11 cellular contexts compared by ENCODE assay signal in the genomic region with DNA sequence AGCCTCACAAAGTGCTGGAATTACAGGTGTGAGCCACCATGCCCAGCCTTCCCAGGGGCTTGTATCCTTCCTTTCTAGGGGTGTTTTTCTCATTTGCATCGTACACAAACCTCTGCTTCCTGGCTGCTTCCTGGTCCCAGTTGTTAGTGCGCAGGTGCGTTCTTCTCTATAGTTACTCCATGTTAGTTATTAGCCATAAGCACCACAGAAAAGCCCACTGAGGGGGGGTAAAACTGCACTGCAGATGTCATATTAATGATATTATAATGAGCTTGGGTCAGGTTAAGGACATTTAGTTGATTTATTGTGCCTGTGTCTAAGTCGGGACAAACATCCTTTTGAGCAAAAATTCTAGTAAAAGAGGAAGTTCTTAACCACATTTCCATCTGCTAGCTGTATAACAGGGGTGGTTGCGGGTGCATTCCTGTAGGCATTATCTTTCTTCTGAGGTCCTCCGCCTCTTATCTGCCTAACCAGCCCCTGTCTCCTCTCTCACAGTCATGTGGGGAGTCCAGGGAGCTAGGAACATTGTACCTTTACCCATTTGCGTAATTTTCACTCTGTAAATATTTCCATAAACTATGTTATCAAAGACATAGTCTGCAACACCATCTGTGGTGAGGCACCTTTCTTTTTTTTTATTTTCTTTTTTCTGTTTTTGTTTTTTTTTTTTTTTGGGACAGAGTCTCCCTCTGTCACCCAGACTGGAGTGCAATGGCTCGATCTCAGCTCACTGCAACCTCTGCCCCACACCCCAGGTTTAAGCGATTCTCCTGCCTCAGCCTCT. TPM values are rescaled to one million over a fixed set of nuclear protein-coding genes. Genes with fewer than 3 reads are reported as not detected.
DNase-seq lines count a peak whose midpoint lies in the region; ATAC-seq, FAIRE-seq and TF ChIP-seq lines count a peak whose summit lies in the region.
"Had no signal": no experiment of that assay in that cellular context is flagged by ENCODE, and none has a peak within 500 bp of the region (broad histone marks: within the 10 kb centered on the region; RNA-seq: fewer than 3 reads in every experiment).

No MANE protein-coding gene starts in this region.

- H3K27ac ChIP-seq in naive thymus-derived CD4-positive, alpha-beta T cell (ENCODE audit: low read depth, low read length): no peak overlapping the region
- H3K27ac ChIP-seq in pancreas: no peak overlapping the region
- no peak overlapping the region for H3K27ac ChIP-seq in caudate nucleus (ENCODE audit: low read depth, low read length)
- H3K27ac ChIP-seq: lower lobe of right lung, WERI-Rb-1 had no signal

- H3K4me1 ChIP-seq in naive thymus-derived CD4-positive, alpha-beta T cell (ENCODE audit: control insufficient read depth in 2 of 2, insufficient read depth in 2 of 2, low read length in 2 of 2): peaks cover 0 to 16% of the 10 kb centered on the region in 2 donors
- H3K4me1 ChIP-seq in pancreas: no peaks in the 10 kb centered on the region
- H3K4me1 ChIP-seq: lower lobe of right lung had no signal

- H3K4me3 ChIP-seq in naive thymus-derived CD4-positive, alpha-beta T cell (ENCODE audit: low read length): no peak overlapping the region
- H3K4me3 ChIP-seq in pancreas: no peak overlapping the region
- H3K4me3 ChIP-seq: lower lobe of right lung had no signal

- DNase-seq in GM18507 (ENCODE audit: extremely low spot score, insufficient read length, low read depth) (no peak), M059J (ENCODE audit: low read depth) (peak; percentile 9), activated B cell treated with CpG ODN at 0.5 μM for 24 hours (no peak), pancreas (no peak), caudate nucleus (lab: John Stamatoyannopoulos, UW) (no peak)
- peak in 6 of 9 donors; percentile 21 to 50 (median 37) for DNase-seq in naive thymus-derived CD4-positive, alpha-beta T cell
- DNase-seq in activated CD8-positive, alpha-beta memory T cell treated with anti-CD3 and anti-CD28 coated beads for 24 hours: no peak
- DNase-seq: lower lobe of right lung, NCI-H526 treated with DMSO at 0.1 percent for 48 hours, WERI-Rb-1 had no signal

- ATAC-seq in activated B cell treated with CpG ODN at 0.5 μM for 24 hours (ENCODE audit: low read depth) (peak; percentile 84), HG02623 (IDR thresholded peaks at IDR 0.05; ENCODE audit: unreplicated experiment) (no peak), pancreas (no peak)
- ATAC-seq in naive thymus-derived CD4-positive, alpha-beta T cell: peak; percentile 51
- ATAC-seq: lower lobe of right lung had no signal

- H3K4me3 Mint-ChIP-seq in activated B cell treated with CpG ODN at 0.5 μM for 24 hours: peak overlapping the region; percentile 56
- H3K4me3 Mint-ChIP-seq in naive thymus-derived CD4-positive, alpha-beta T cell: peak overlapping the region; percentile 50 to 84 (median 71)

- no peaks in the 10 kb centered on the region for H3K36me3 ChIP-seq in naive thymus-derived CD4-positive, alpha-beta T cell (ENCODE audit: control insufficient read depth in 2 of 3, insufficient read depth in 3 of 3, low read length in 3 of 3)
- H3K36me3 ChIP-seq in pancreas: no peaks in the 10 kb centered on the region
- H3K36me3 ChIP-seq: lower lobe of right lung, WERI-Rb-1 had no signal

- no peaks in the 10 kb centered on the region for H3K36me3 Mint-ChIP-seq in activated B cell treated with CpG ODN at 0.5 μM for 24 hours (ENCODE audit: low read depth)
- H3K36me3 Mint-ChIP-seq in naive thymus-derived CD4-positive, alpha-beta T cell: peaks cover 0 to 23% (median 9%) of the 10 kb centered on the region in 5 donors

- intact Hi-C loops in activated B cell treated with CpG ODN at 0.5 μM for 24 hours (cut with micrococcal nuclease): loop anchor here (1.0 to 2.0 kb wide), 2 partner anchors 33 to 65 kb away; no protein-coding TSS in a partner anchor
- intact Hi-C loops in naive thymus-derived CD4-positive, alpha-beta T cell (cut with micrococcal nuclease): loop anchor here (1.0 to 5.0 kb wide), 3 partner anchors 24 to 35 kb away; a partner anchor contains a TSS
- intact Hi-C loops in pancreas (cut with DNase I): no loop called here

- peaks cover 15% of the 10 kb centered on the region for H3K4me1 Mint-ChIP-seq in activated B cell treated with CpG ODN at 0.5 μM for 24 hours
- peaks cover 8 to 39% (median 27%) of the 10 kb centered on the region in 7 donors for H3K4me1 Mint-ChIP-seq in naive thymus-derived CD4-positive, alpha-beta T cell

- FAIRE-seq in GM18507 (lab: Jason Lieb, UNC) (peak; percentile 72), pancreas (lab: Jason Lieb, UNC) (no peak)

- H3K9me3 Mint-ChIP-seq in activated B cell treated with CpG ODN at 0.5 μM for 24 hours: no peaks in the 10 kb centered on the region
- peaks cover 0 to 26% (median 7%) of the 10 kb centered on the region in 11 donors for H3K9me3 Mint-ChIP-seq in naive thymus-derived CD4-positive, alpha-beta T cell

- H3K27ac Mint-ChIP-seq in activated B cell treated with CpG ODN at 0.5 μM for 24 hours: peak overlapping the region; percentile 50
- H3K27ac Mint-ChIP-seq in naive thymus-derived CD4-positive, alpha-beta T cell: peak overlapping the region; percentile 76 to 94 (median 85)

- no peaks in the 10 kb centered on the region for H3K9me3 ChIP-seq in naive thymus-derived CD4-positive, alpha-beta T cell (ENCODE audit: control insufficient read depth in 2 of 3, low read length in 3 of 3)
- H3K9me3 ChIP-seq in pancreas: no peaks in the 10 kb centered on the region
- H3K9me3 ChIP-seq: lower lobe of right lung had no signal

- CTCF ChIA-PET in activated B cell treated with CpG ODN at 0.5 μM for 24 hours (lab: Charles Lee): no interaction called here
- CTCF ChIA-PET in naive thymus-derived CD4-positive, alpha-beta T cell (lab: Charles Lee): interaction anchor here (0.9 kb wide), 1 partner anchor 47 kb away, joined by 3 read pairs; no protein-coding TSS in a partner anchor

- no peak for TF ChIP-seq CTCF in activated B cell treated with CpG ODN at 0.5 μM for 24 hours (IDR thresholded peaks at IDR 0.05)
- TF ChIP-seq CTCF in pancreas (IDR thresholded peaks at IDR 0.05): no peak

- H3K27me3 Mint-ChIP-seq in activated B cell treated with CpG ODN at 0.5 μM for 24 hours: no peaks in the 10 kb centered on the region
- H3K27me3 Mint-ChIP-seq in naive thymus-derived CD4-positive, alpha-beta T cell: peaks cover 0 to 5% (median 0%) of the 10 kb centered on the region in 5 donors

- H3K27me3 ChIP-seq in naive thymus-derived CD4-positive, alpha-beta T cell (ENCODE audit: control insufficient read depth in 2 of 2, insufficient read depth in 2 of 2, low read length in 2 of 2): no peaks in the 10 kb centered on the region
- no peaks in the 10 kb centered on the region for H3K27me3 ChIP-seq in pancreas

- POLR2A ChIA-PET in activated B cell treated with CpG ODN at 0.5 μM for 24 hours (lab: Charles Lee): interaction anchor here (0.6 to 1.4 kb wide), 3 partner anchors 28 to 32 kb away, joined by 4 to 9 read pairs (median 4); no protein-coding TSS in a partner anchor
- POLR2A ChIA-PET in naive thymus-derived CD4-positive, alpha-beta T cell (lab: Charles Lee): interaction anchor here (1.1 kb wide), 1 partner anchor 24 kb away, joined by 4 read pairs; no protein-coding TSS in a partner anchor

- WGBS in pancreas, 2 donors: 57 to 65% methylated on average over 9 of the region's 9 CpGs

RNA-seq across cellular contexts. Expression of a gene that starts 23.6 kb away (rescaled TPM):
- not detected in 2 replicates for total RNA-seq in M059J (2014; rRNA removed; shearing (Covaris generic))
- total RNA-seq in activated B cell treated with CpG ODN at 0.5 μM for 24 hours: 48.6 and 55.9 TPM in 2 replicates
- total RNA-seq in naive thymus-derived CD4-positive, alpha-beta T cell: 10 to 100 TPM; 56.5 to 75.5 (median 67.1) TPM
- 100 to 1,000 TPM; 148 to 304 TPM for polyA plus RNA-seq in naive thymus-derived CD4-positive, alpha-beta T cell
- total RNA-seq in pancreas: 10 to 100 TPM; 11.0 to 17.4 (median 15.4) TPM
- polyA plus RNA-seq in pancreas: 10 to 100 TPM; 27.6 to 37.4 TPM

Comparison
In these comparisons a context has a peak if more than half of its experiments do, and no peak if none do; other contexts are left out.
1. DNase-seq: peak in M059J (single experiment) and naive thymus-derived CD4-positive, alpha-beta T cell (6 of 9); none in GM18507 (single experiment), activated B cell treated with CpG ODN at 0.5 μM for 24 hours (single experiment), activated CD8-positive, alpha-beta memory T cell treated with anti-CD3 and anti-CD28 coated beads for 24 hours (single experiment), pancreas (0 of 6) and caudate nucleus (0 of 61).
2. ATAC-seq: peak in activated B cell treated with CpG ODN at 0.5 μM for 24 hours (single experiment) and naive thymus-derived CD4-positive, alpha-beta T cell (single experiment); none in HG02623 (single experiment) and pancreas (0 of 4).
3. RNA of a gene that starts 23.6 kb away (total RNA-seq): 56.5 to 75.5 TPM in naive thymus-derived CD4-positive, alpha-beta T cell, 48.6 to 55.9 TPM in activated B cell treated with CpG ODN at 0.5 μM for 24 hours and 11.0 to 17.4 TPM in pancreas; not detected in M059J; every median in the first group is over 10 times any median in the second.
4. intact Hi-C loops: an anchor here in activated B cell treated with CpG ODN at 0.5 μM for 24 hours (1.0 to 2.0 kb wide) and naive thymus-derived CD4-positive, alpha-beta T cell (1.0 to 5.0 kb wide); none called in pancreas.